ENCODE assay signal across 1 cellular context in genomic region chr19:4692275-4693077, GRCh38.
TF ChIP-seq lines count a peak whose summit lies in the region.

No MANE protein-coding gene starts in this region.

TF ChIP-seq in K562, 482 proteins besides CTCF, POLR2A, EP300 and RAD21:
- peak; percentile 23 for TF ChIP-seq PRDM10 (IDR thresholded peaks at IDR 0.05; ENCODE audit: partially characterized antibody)
- no peak for TF ChIP-seq CHD7 (IDR thresholded peaks at IDR 0.05; ENCODE audit: low read depth, low read length)
